Comparison of ENCODE assay signal across 34 cellular contexts in genomic region chr7:155450558-155450827, GRCh38. TPM values are rescaled to one million over a fixed set of nuclear protein-coding genes. Genes with fewer than 3 reads are reported as not detected.
"Had no signal": no experiment of that assay in that cellular context is flagged by ENCODE, and none has a peak within 500 bp of the region (broad histone marks: within the 10 kb centered on the region; RNA-seq: fewer than 3 reads in every experiment).

No MANE protein-coding gene starts in this region.

- DNase-seq: activated CD4-positive, alpha-beta T cell treated with anti-CD3 and anti-CD28 coated beads, Interleukin-2, amount 10 ng/mL, durations not matched to agents 24 days and 14 days; activated CD4-positive, alpha-beta T cell treated with anti-CD3 and anti-CD28 coated beads, Interleukin-2, amount 50 U/mL, for 4 hours; activated CD8-positive, alpha-beta T cell treated with anti-CD3 and anti-CD28 coated beads for 36 hours; activated effector memory CD4-positive, alpha-beta T cell treated with anti-CD3 and anti-CD28 coated beads, Interleukin-2, amount 50 U/mL, for 16 hours; activated naive CD4-positive, alpha-beta T cell; activated naive CD4-positive, alpha-beta T cell treated with anti-CD3 and anti-CD28 coated beads, Interleukin-2, amount 50 U/mL, for 16 hours; activated naive CD8-positive, alpha-beta T cell treated with anti-CD3 and anti-CD28 coated beads for 36 hours; activated T-cell treated with anti-CD3 and anti-CD28 coated beads, Interleukin-2, amount 50 U/mL, for 1 hour; activated T-cell treated with anti-CD3 and anti-CD28 coated beads, Interleukin-2, amount 50 U/mL, for 72 hours; amniotic stem cell; NCI-H1092 treated with DMSO at 0.1 percent for 48 hours; NCI-H1417; NCI-H1694; NCI-H1930; NCI-H2081 treated with DMSO at 0.1 percent for 48 hours; NCI-H345; NCI-H510A; NCI-H526; NCI-H748 treated with DMSO at 0.1 percent for 48 hours; NK-92 treated with Interleukin-12 subunit alpha and Interleukin-12 subunit beta, amount 100 ng/mL, for 24 hours; PC-3; SHP77 treated with DMSO at 0.1 percent for 48 hours had no signal

- H3K9me3 ChIP-seq: Peyer's patch, SJSA1, SK-N-SH had no signal

- H3K9me2 ChIP-seq: SK-N-SH had no signal

- H3K4me3 ChIP-seq: cardiac muscle cell, K562, Peyer's patch, SJSA1 had no signal

- H3K27ac ChIP-seq: cardiac muscle cell, Peyer's patch, SJSA1 had no signal

- H3K27ac Mint-ChIP-seq: activated CD4-positive, alpha-beta T cell treated with anti-CD3 and anti-CD28 coated beads, Interleukin-2, amount 10 ng/mL, durations not matched to agents 24 days and 14 days; activated CD8-positive, alpha-beta T cell treated with anti-CD3 and anti-CD28 coated beads for 36 hours; activated naive CD8-positive, alpha-beta T cell treated with anti-CD3 and anti-CD28 coated beads for 36 hours; activated T-helper 17 cell treated with anti-CD3 and anti-CD28 coated beads, Interleukin-2, amount 50 U/mL, for 72 hours; T-helper 1 cell treated with Interleukin-12 subunit alpha and Interleukin-12 subunit beta and Interleukin-4 antibody, amounts not matched to agents 30 μg/mL and 1 μg/mL, for 36 hours had no signal

- H3K4me1 ChIP-seq: SJSA1 had no signal

- H3K9ac ChIP-seq: SK-N-SH had no signal

- H3K36me3 ChIP-seq: cardiac muscle cell, Peyer's patch, SJSA1 had no signal

- H3K9me3 Mint-ChIP-seq: activated CD4-positive, alpha-beta T cell treated with anti-CD3 and anti-CD28 coated beads, Interleukin-2, amount 10 ng/mL, durations not matched to agents 24 days and 14 days; activated CD8-positive, alpha-beta T cell treated with anti-CD3 and anti-CD28 coated beads for 36 hours; activated naive CD8-positive, alpha-beta T cell treated with anti-CD3 and anti-CD28 coated beads for 36 hours; activated T-cell treated with anti-CD3 and anti-CD28 coated beads, Interleukin-2, amount 50 U/mL, for 72 hours; activated T-helper 17 cell treated with anti-CD3 and anti-CD28 coated beads, Interleukin-2, amount 50 U/mL, for 72 hours; T-helper 1 cell treated with Interleukin-12 subunit alpha and Interleukin-12 subunit beta and Interleukin-4 antibody, amounts not matched to agents 30 μg/mL and 1 μg/mL, for 36 hours; T-helper 2 cell treated with Interferon-gamma antibody and Interleukin-4, amounts not matched to agents 5 μg/mL and 100 μg/mL, for 36 hours had no signal

- H3K4me3 Mint-ChIP-seq: activated CD4-positive, alpha-beta T cell treated with anti-CD3 and anti-CD28 coated beads, Interleukin-2, amount 10 ng/mL, durations not matched to agents 24 days and 14 days; activated CD8-positive, alpha-beta T cell treated with anti-CD3 and anti-CD28 coated beads for 36 hours; activated naive CD8-positive, alpha-beta T cell treated with anti-CD3 and anti-CD28 coated beads for 36 hours; activated T-helper 17 cell treated with anti-CD3 and anti-CD28 coated beads, Interleukin-2, amount 50 U/mL, for 72 hours; T-helper 1 cell treated with Interleukin-12 subunit alpha and Interleukin-12 subunit beta and Interleukin-4 antibody, amounts not matched to agents 30 μg/mL and 1 μg/mL, for 36 hours; T-helper 2 cell treated with Interferon-gamma antibody and Interleukin-4, amounts not matched to agents 5 μg/mL and 100 μg/mL, for 36 hours had no signal

- ATAC-seq: activated CD4-positive, CD25-positive, alpha-beta regulatory T cell treated with anti-CD3 and anti-CD28 coated beads, Interleukin-2, amount 50 U/mL, for 24 hours; activated CD8-positive, alpha-beta T cell treated with anti-CD3 and anti-CD28 coated beads for 36 hours; activated T-cell treated with anti-CD3 and anti-CD28 coated beads, Interleukin-2, amount 50 U/mL, for 72 hours; activated T-helper 17 cell treated with anti-CD3 and anti-CD28 coated beads, Interleukin-2, amount 50 U/mL, for 72 hours; K562; PC-3 had no signal

- H3K4me2 ChIP-seq: SK-N-SH had no signal

RNA-seq across cellular contexts. Expression of gene EN2, which starts 7.4 kb away (rescaled TPM):
- total RNA-seq: activated CD4-positive, alpha-beta T cell treated with anti-CD3 and anti-CD28 coated beads, Interleukin-2, amount 10 ng/mL, durations not matched to agents 24 days and 14 days; activated CD8-positive, alpha-beta memory T cell treated with anti-CD3 and anti-CD28 coated beads for 36 hours; activated CD8-positive, alpha-beta T cell treated with anti-CD3 and anti-CD28 coated beads for 36 hours; activated naive CD8-positive, alpha-beta T cell treated with anti-CD3 and anti-CD28 coated beads for 36 hours; activated T-cell treated with anti-CD3 and anti-CD28 coated beads, Interleukin-2, amount 50 U/mL, for 72 hours; activated T-helper 17 cell treated with anti-CD3 and anti-CD28 coated beads, Interleukin-2, amount 50 U/mL, for 72 hours; aorta; cardiac muscle cell; M059J; Peyer's patch had no signal
- polyA plus RNA-seq: aorta, cardiac muscle cell had no signal
